Comparison of ENCODE assay signal across 19 cellular contexts in genomic region chr9:137433349-137433915, GRCh38. TPM values are rescaled to one million over a fixed set of nuclear protein-coding genes. Genes with fewer than 3 reads are reported as not detected.
DNase-seq lines count a peak whose midpoint lies in the region; ATAC-seq, FAIRE-seq and TF ChIP-seq lines count a peak whose summit lies in the region.
"Had no signal": no experiment of that assay in that cellular context is flagged by ENCODE, and none has a peak within 500 bp of the region (broad histone marks: within the 10 kb centered on the region; RNA-seq: fewer than 3 reads in every experiment).

No MANE protein-coding gene starts in this region.

- no peaks in the 10 kb centered on the region for H3K4me1 ChIP-seq in left ventricle myocardium inferior
- peaks cover 14 to 93% of the 10 kb centered on the region in 2 experiments; a peak in 4 of 5 replicates for H3K4me1 ChIP-seq in K562 (replicated peaks in 1 of 2; ENCODE audit: control insufficient read depth in 2 of 2, insufficient read depth in 2 of 2, low read length in 2 of 2)
- H3K4me1 ChIP-seq in lower lobe of right lung, result peaks cover 5% of the 10 kb centered on the region

- no TSS peak for BruUV-seq in K562 (replicated peaks; lab: Mats Ljungman, UMichigan)

- no peaks in the 10 kb centered on the region for H3K27me3 ChIP-seq in left ventricle myocardium inferior (ENCODE audit: low read depth)
- H3K27me3 ChIP-seq in K562 (ENCODE audit: control insufficient read depth in 2 of 2, insufficient read depth in 2 of 2, low read length in 2 of 2), result no peaks in the 10 kb centered on the region
- no peaks in the 10 kb centered on the region for H3K27me3 ChIP-seq in lower lobe of right lung (ENCODE audit: low read depth)

- no peak overlapping the region for H3K9ac ChIP-seq in K562 (ENCODE audit: insufficient read depth in 1 of 2, low read depth in 2 of 2, low read length in 2 of 2)

- H3K36me3 Mint-ChIP-seq in activated CD4-positive, alpha-beta memory T cell treated with anti-CD3 and anti-CD28 coated beads for 36 hours, result no peaks in the 10 kb centered on the region
- H3K36me3 Mint-ChIP-seq: IgD-negative memory B cell had no signal

- H3K4me2 ChIP-seq in K562 (ENCODE audit: insufficient read depth, low read length), result no peak overlapping the region

- no peaks in the 10 kb centered on the region for H3K9me1 ChIP-seq in K562 (ENCODE audit: control insufficient read depth, insufficient read depth, low read length)

- intact Hi-C loops in cardiac septum (cut with DNase I), result no loop called here
- intact Hi-C loops in left ventricle myocardium inferior (cut with micrococcal nuclease), result no loop called here
- intact Hi-C loops in K562 (cut with micrococcal nuclease), result no loop called here
- intact Hi-C loops in lower lobe of right lung (cut with DNase I), result no loop called here
- intact Hi-C loops in activated CD4-positive, alpha-beta memory T cell treated with anti-CD3 and anti-CD28 coated beads for 36 hours (cut with micrococcal nuclease), result no loop called here

- H3K4me3 ChIP-seq in left ventricle myocardium inferior (no peak overlapping the region), K562 (no peak overlapping the region), lower lobe of right lung (no peak overlapping the region)
- H3K4me3 ChIP-seq: SK-N-MC had no signal

- no peak for FAIRE-seq in K562 (lab: Jason Lieb, UNC)

- no peaks in the 10 kb centered on the region for H3K9me3 ChIP-seq in left ventricle myocardium inferior (replicated peaks)
- no peaks in the 10 kb centered on the region for H3K9me3 ChIP-seq in K562 (replicated peaks; ENCODE audit: control insufficient read depth, insufficient read depth, low read depth, low read length)
- no peaks in the 10 kb centered on the region for H3K9me3 ChIP-seq in lower lobe of right lung

- H3K27ac Mint-ChIP-seq in activated CD4-positive, alpha-beta memory T cell treated with anti-CD3 and anti-CD28 coated beads for 36 hours, result no peak overlapping the region
- H3K27ac Mint-ChIP-seq: CD4-positive, alpha-beta T cell; H9; IgD-negative memory B cell had no signal

- H3K27ac ChIP-seq in left ventricle myocardium inferior (replicated peaks) (no peak overlapping the region), K562 (ENCODE audit: extremely low read depth, low read depth, low read length) (no peak overlapping the region), lower lobe of right lung (no peak overlapping the region)
- H3K27ac ChIP-seq: SK-N-MC had no signal

- H3K36me3 ChIP-seq in left ventricle myocardium inferior (no peaks in the 10 kb centered on the region), K562 (ENCODE audit: control insufficient read depth, insufficient read depth, low read length) (no peaks in the 10 kb centered on the region), lower lobe of right lung (no peaks in the 10 kb centered on the region)

- no peaks in the 10 kb centered on the region for H3K4me1 Mint-ChIP-seq in activated CD4-positive, alpha-beta memory T cell treated with anti-CD3 and anti-CD28 coated beads for 36 hours (ENCODE audit: low read depth)
- H3K4me1 Mint-ChIP-seq: H9 had no signal

- TF ChIP-seq RAD21 in K562 (CRISPR knock-in tag; conservative IDR thresholded peaks at IDR 0.05 in 1 of 2, IDR thresholded peaks at IDR 0.05 in 1 of 2), result no peak

- no peak for TF ChIP-seq EP300 in K562 (IDR thresholded peaks at IDR 0.05; ENCODE audit: low read length)

- H3K9me3 Mint-ChIP-seq in activated CD4-positive, alpha-beta memory T cell treated with anti-CD3 and anti-CD28 coated beads for 36 hours, result no peaks in the 10 kb centered on the region
- H3K9me3 Mint-ChIP-seq: CD4-positive, alpha-beta T cell; H9; IgD-negative memory B cell had no signal

- in situ Hi-C loops in K562 (cut with MboI), result no loop called here

- DNase-seq in cardiac septum (ENCODE audit: low spot score), result peak; percentile 69
- no peak for DNase-seq in left ventricle myocardium inferior
- no peak for DNase-seq in K562 (ENCODE audit: extremely low read depth in 1 of 4, low spot score in 3 of 4)
- DNase-seq in lower lobe of right lung, result peak; percentile 39
- DNase-seq in kidney glomerular epithelial cell (lab: John Stamatoyannopoulos, UW), result no peak
- no peak for DNase-seq in activated CD4-positive, alpha-beta memory T cell treated with anti-CD3 and anti-CD28 coated beads for 36 hours
- DNase-seq: Calu3; CD4-positive, alpha-beta T cell; DMS53; H9; NCI-H1105; NCI-H2029; NCI-H2171; NCI-H446 treated with DMSO at 0.1 percent for 48 hours; NCI-H82 had no signal

- no peak for TF ChIP-seq POLR2A in K562 (conservative IDR thresholded peaks at IDR 0.05)

- no peaks in the 10 kb centered on the region for H3K79me2 ChIP-seq in K562 (ENCODE audit: control insufficient read depth, insufficient read depth, low read length)

- no peaks in the 10 kb centered on the region for H4K20me1 ChIP-seq in K562 (replicated peaks; ENCODE audit: control insufficient read depth, insufficient read depth, low read length)

- no peak for TF ChIP-seq CTCF in left ventricle myocardium inferior (IDR thresholded peaks at IDR 0.05; ENCODE audit: borderline replicate concordance)
- TF ChIP-seq CTCF in K562 (IDR thresholded peaks at IDR 0.05 in 2 of 3, conservative IDR thresholded peaks at IDR 0.05 in 1 of 3; ENCODE audit: insufficient read depth in 2 of 3, low read depth in 1 of 3, low read length in 3 of 3), result no peak
- TF ChIP-seq CTCF in lower lobe of right lung (IDR thresholded peaks at IDR 0.05), result no peak

- CTCF ChIA-PET in K562 (lab: Yijun Ruan, JAX; ENCODE audit: low intra/inter-chr PET ratio), result no interaction called here
- CTCF ChIA-PET in activated CD4-positive, alpha-beta memory T cell treated with anti-CD3 and anti-CD28 coated beads for 36 hours (lab: Charles Lee), result interaction anchor here (1.5 kb wide), 1 partner anchor 10 kb away, joined by 5 read pairs; the partner anchor contains the start of genes EXD3 and NOXA1

- no peak overlapping the region for H3K4me3 Mint-ChIP-seq in activated CD4-positive, alpha-beta memory T cell treated with anti-CD3 and anti-CD28 coated beads for 36 hours
- H3K4me3 Mint-ChIP-seq: CD4-positive, alpha-beta T cell; H9; IgD-negative memory B cell had no signal

- WGBS in K562 (ENCODE audit: insufficient coverage, low coverage, missing lambda C conversion rate), result 59% methylated on average over 14 of the region's 19 CpGs

- H3K27me3 Mint-ChIP-seq in activated CD4-positive, alpha-beta memory T cell treated with anti-CD3 and anti-CD28 coated beads for 36 hours, result peaks cover 3% of the 10 kb centered on the region
- H3K27me3 Mint-ChIP-seq: CD4-positive, alpha-beta T cell had no signal

- POLR2A ChIA-PET in K562 (lab: Yijun Ruan, JAX), result interaction anchor here (0.6 to 1.1 kb wide), 2 partner anchors 15 to 254 kb away, joined by 4 to 6 read pairs; no protein-coding TSS in a partner anchor
- POLR2A ChIA-PET in activated CD4-positive, alpha-beta memory T cell treated with anti-CD3 and anti-CD28 coated beads for 36 hours (lab: Charles Lee), result no interaction called here

- H2AFZ ChIP-seq in K562 (ENCODE audit: low read depth, low read length), result no peak overlapping the region

- ATAC-seq in K562 (no peak), lower lobe of right lung (no peak), GM18861 (IDR thresholded peaks at IDR 0.05; ENCODE audit: unreplicated experiment) (no peak)

RNA-seq across cellular contexts. Expression of gene ENTPD8, which starts 7.7 kb away (rescaled TPM):
- total RNA-seq in cardiac septum (not detected), left ventricle myocardium inferior (not detected), K562 (2014; rRNA removed) (0.16 and 0.27 TPM in 2 replicates), K562 (2014; rRNA removed; fragmentation: Illumina TruSeq; extraction: Trizol) (not detected in 2 replicates), K562 (2015; rRNA removed; fragmentation: Illumina TruSeq; extraction: Trizol) (0.08 TPM in 1 of 2 replicates, not detected in the other), K562 (2021) (0.13 and 0.18 TPM in 2 replicates), lower lobe of right lung (0.15 TPM)
- 0.23 and 0.67 TPM in 2 replicates for total RNA-seq in K562 (2011; cell fraction: chromatin; rRNA removed; ENCODE audit: low replicate concordance)
- 0.50 and 0.53 TPM in 2 replicates for total RNA-seq in K562 (2011; cell fraction: nucleolus; rRNA removed)
- 0.22 TPM in 1 of 2 replicates, not detected in the other for total RNA-seq in K562 (2011; cell fraction: nucleoplasm; rRNA removed)
- polyA plus RNA-seq in K562 (2011; rRNA removed) (0.06 and 0.11 TPM in 2 replicates), K562 (2014; fragmentation: Illumina TruSeq; extraction: Trizol) (0.07 TPM in 1 of 2 replicates, not detected in the other), K562 (2014; fragmentation: Nextera tagmentation; extraction: Ambion mirVana) (not detected), K562 (2014; rRNA removed) (0.20 TPM in 1 of 2 replicates, not detected in the other)
- polyA plus RNA-seq in K562 (2011; cell fraction: cytosol; rRNA removed), result 0.04 and 0.27 TPM in 2 replicates
- 0.63 and 1.0 TPM in 2 replicates for polyA plus RNA-seq in K562 (2011; cell fraction: nucleus; rRNA removed)
- 0.12 and 0.16 TPM in 2 replicates for polyA plus RNA-seq in K562 (2012)
- polyA minus RNA-seq in K562 (2011; rRNA and poly(A)+ RNA removed), result not detected in 2 replicates
- not detected in 2 replicates for polyA minus RNA-seq in K562 (2011; cell fraction: cytosol; rRNA and poly(A)+ RNA removed)
- polyA minus RNA-seq in K562 (2011; cell fraction: nucleus; rRNA and poly(A)+ RNA removed), result 0.13 and 0.22 TPM in 2 replicates
- total RNA-seq in activated CD4-positive, alpha-beta memory T cell treated with anti-CD3 and anti-CD28 coated beads for 36 hours, result not detected
- total RNA-seq: CD4-positive, alpha-beta T cell; LHCN-M2 had no signal
- polyA plus RNA-seq: IgD-negative memory B cell had no signal

RNA-seq across cellular contexts. Expression of gene NOXA1, which starts 10.2 kb away (rescaled TPM):
- total RNA-seq in cardiac septum, result 3.3 TPM
- 2.0 TPM for total RNA-seq in left ventricle myocardium inferior
- total RNA-seq in K562 (2011; cell fraction: chromatin; rRNA removed; ENCODE audit: low replicate concordance), result 0.25 and 0.97 TPM in 2 replicates
- 1.6 and 1.8 TPM in 2 replicates for total RNA-seq in K562 (2011; cell fraction: nucleolus; rRNA removed)
- total RNA-seq in K562 (2011; cell fraction: nucleoplasm; rRNA removed), result 0.69 and 0.88 TPM in 2 replicates
- total RNA-seq in K562 (2014; rRNA removed), result 0.33 and 0.50 TPM in 2 replicates
- not detected in 2 replicates for total RNA-seq in K562 (2014; rRNA removed; fragmentation: Illumina TruSeq; extraction: Trizol)
- 0.07 TPM in 1 of 2 replicates, not detected in the other for total RNA-seq in K562 (2015; rRNA removed; fragmentation: Illumina TruSeq; extraction: Trizol)
- total RNA-seq in K562 (2021), result 0.63 and 1.2 TPM in 2 replicates
- 0.11 and 0.22 TPM in 2 replicates for polyA plus RNA-seq in K562 (2011; rRNA removed)
- 0.13 and 0.36 TPM in 2 replicates for polyA plus RNA-seq in K562 (2011; cell fraction: cytosol; rRNA removed)
- polyA plus RNA-seq in K562 (2011; cell fraction: nucleus; rRNA removed), result 2.8 and 4.7 TPM in 2 replicates
- 0.34 and 2.4 TPM in 2 replicates for polyA plus RNA-seq in K562 (2012)
- not detected in 2 replicates for polyA plus RNA-seq in K562 (2014; fragmentation: Illumina TruSeq; extraction: Trizol)
- not detected for polyA plus RNA-seq in K562 (2014; fragmentation: Nextera tagmentation; extraction: Ambion mirVana)
- 0.20 and 0.50 TPM in 2 replicates for polyA plus RNA-seq in K562 (2014; rRNA removed)
- polyA minus RNA-seq in K562 (2011; rRNA and poly(A)+ RNA removed), result not detected in 2 replicates
- polyA minus RNA-seq in K562 (2011; cell fraction: cytosol; rRNA and poly(A)+ RNA removed), result not detected in 2 replicates
- polyA minus RNA-seq in K562 (2011; cell fraction: nucleus; rRNA and poly(A)+ RNA removed), result 0.81 and 1.00 TPM in 2 replicates
- total RNA-seq in lower lobe of right lung, result 6.9 TPM
- total RNA-seq in activated CD4-positive, alpha-beta memory T cell treated with anti-CD3 and anti-CD28 coated beads for 36 hours, result 1 to 10 TPM; 1.1 TPM

RNA-seq across cellular contexts. Expression of gene EXD3, which starts 10.5 kb away (rescaled TPM):
- total RNA-seq in cardiac septum (11.3 TPM), left ventricle myocardium inferior (9.2 TPM), K562 (2014; rRNA removed) (6.5 and 6.7 TPM in 2 replicates), K562 (2014; rRNA removed; fragmentation: Illumina TruSeq; extraction: Trizol) (1.3 and 1.5 TPM in 2 replicates), K562 (2015; rRNA removed; fragmentation: Illumina TruSeq; extraction: Trizol) (3.3 and 3.4 TPM in 2 replicates), K562 (2021) (11.7 and 12.5 TPM in 2 replicates), lower lobe of right lung (25.2 TPM)
- 17.3 and 38.8 TPM in 2 replicates for total RNA-seq in K562 (2011; cell fraction: chromatin; rRNA removed; ENCODE audit: low replicate concordance)
- total RNA-seq in K562 (2011; cell fraction: nucleolus; rRNA removed), result 26.5 and 29.7 TPM in 2 replicates
- total RNA-seq in K562 (2011; cell fraction: nucleoplasm; rRNA removed), result 17.2 and 17.5 TPM in 2 replicates
- polyA plus RNA-seq in K562 (2011; rRNA removed) (3.9 and 8.0 TPM in 2 replicates), K562 (2014; fragmentation: Illumina TruSeq; extraction: Trizol) (5.6 and 8.5 TPM in 2 replicates), K562 (2014; fragmentation: Nextera tagmentation; extraction: Ambion mirVana) (under 1 TPM; 0.29 to 0.35 TPM), K562 (2014; rRNA removed) (8.6 and 10.2 TPM in 2 replicates)
- polyA plus RNA-seq in K562 (2011; cell fraction: cytosol; rRNA removed), result 5.1 and 8.7 TPM in 2 replicates
- 60.2 and 73.6 TPM in 2 replicates for polyA plus RNA-seq in K562 (2011; cell fraction: nucleus; rRNA removed)
- 7.9 and 18.3 TPM in 2 replicates for polyA plus RNA-seq in K562 (2012)
- 2.0 and 3.0 TPM in 2 replicates for polyA minus RNA-seq in K562 (2011; rRNA and poly(A)+ RNA removed)
- polyA minus RNA-seq in K562 (2011; cell fraction: cytosol; rRNA and poly(A)+ RNA removed), result 2.3 and 5.6 TPM in 2 replicates
- polyA minus RNA-seq in K562 (2011; cell fraction: nucleus; rRNA and poly(A)+ RNA removed), result 6.2 and 8.9 TPM in 2 replicates
- total RNA-seq in activated CD4-positive, alpha-beta memory T cell treated with anti-CD3 and anti-CD28 coated beads for 36 hours, result 10 to 100 TPM; 13.5 to 13.6 TPM

RNA-seq across cellular contexts. Expression of gene NSMF, which starts 25.7 kb away (rescaled TPM):
- total RNA-seq in cardiac septum (12.2 TPM), left ventricle myocardium inferior (9.8 TPM), K562 (2014; rRNA removed) (49.2 and 60.0 TPM in 2 replicates), K562 (2014; rRNA removed; fragmentation: Illumina TruSeq; extraction: Trizol) (24.4 and 29.3 TPM in 2 replicates), K562 (2015; rRNA removed; fragmentation: Illumina TruSeq; extraction: Trizol) (28.2 and 29.1 TPM in 2 replicates), K562 (2021) (72.0 and 74.5 TPM in 2 replicates), lower lobe of right lung (20.7 TPM)
- total RNA-seq in K562 (2011; cell fraction: chromatin; rRNA removed; ENCODE audit: low replicate concordance), result 47.6 and 128 TPM in 2 replicates
- 87.2 and 93.1 TPM in 2 replicates for total RNA-seq in K562 (2011; cell fraction: nucleolus; rRNA removed)
- total RNA-seq in K562 (2011; cell fraction: nucleoplasm; rRNA removed), result 47.3 and 58.7 TPM in 2 replicates
- polyA plus RNA-seq in K562 (2011; rRNA removed) (44.9 and 71.8 TPM in 2 replicates), K562 (2014; fragmentation: Illumina TruSeq; extraction: Trizol) (26.4 and 44.1 TPM in 2 replicates), K562 (2014; fragmentation: Nextera tagmentation; extraction: Ambion mirVana) (under 1 TPM; 0.20 to 0.42 TPM), K562 (2014; rRNA removed) (76.3 and 82.7 TPM in 2 replicates)
- polyA plus RNA-seq in K562 (2011; cell fraction: cytosol; rRNA removed), result 59.2 and 114 TPM in 2 replicates
- 244 and 400 TPM in 2 replicates for polyA plus RNA-seq in K562 (2011; cell fraction: nucleus; rRNA removed)
- polyA plus RNA-seq in K562 (2012), result 38.5 and 48.2 TPM in 2 replicates
- 25.2 and 31.9 TPM in 2 replicates for polyA minus RNA-seq in K562 (2011; rRNA and poly(A)+ RNA removed)
- 37.7 and 44.3 TPM in 2 replicates for polyA minus RNA-seq in K562 (2011; cell fraction: cytosol; rRNA and poly(A)+ RNA removed)
- polyA minus RNA-seq in K562 (2011; cell fraction: nucleus; rRNA and poly(A)+ RNA removed), result 47.9 and 59.5 TPM in 2 replicates
- 10 to 100 TPM; 29.9 to 31.6 TPM for total RNA-seq in activated CD4-positive, alpha-beta memory T cell treated with anti-CD3 and anti-CD28 coated beads for 36 hours

Comparison
In these comparisons a context has a peak if more than half of its experiments do, and no peak if none do; other contexts are left out.
1. DNase-seq: peak in cardiac septum (single experiment) and lower lobe of right lung (single experiment); none in left ventricle myocardium inferior (single experiment), K562 (0 of 4), kidney glomerular epithelial cell (single experiment) and activated CD4-positive, alpha-beta memory T cell treated with anti-CD3 and anti-CD28 coated beads for 36 hours (single experiment).